Comparison of ENCODE assay signal across 2 cellular contexts in genomic region chr19:49596954-49597702, GRCh38.
TF ChIP-seq lines count a peak whose summit lies in the region.

No MANE protein-coding gene starts in this region.

TF ChIP-seq in HepG2, 621 proteins besides CTCF, POLR2A, EP300 and RAD21:
- no peak for TF ChIP-seq PTBP1 (IDR thresholded peaks at IDR 0.05; ENCODE audit: low read depth, low read length, poor library complexity, severe bottlenecking)
- peak; percentile 86 for TF ChIP-seq ZBTB33 (CRISPR knock-in tag; IDR thresholded peaks at IDR 0.05)
- TF ChIP-seq RBFOX2 (IDR thresholded peaks at IDR 0.05; ENCODE audit: low read depth, low read length) = peak; percentile 47; the same call in 1 of the 2 replicates
- no peak for TF ChIP-seq SKIL (CRISPR knock-in tag; IDR thresholded peaks at IDR 0.05; ENCODE audit: borderline replicate concordance)
- peak; percentile 56 for TF ChIP-seq AGO2 (optimal IDR thresholded peaks at IDR 0.05; ENCODE audit: low read depth, low read length)

TF ChIP-seq in WTC11, 78 proteins besides CTCF, POLR2A, EP300 and RAD21:
- TF ChIP-seq NR1H2 (CRISPR knock-in tag; IDR thresholded peaks at IDR 0.05) (no peak), ZNF671 (CRISPR knock-in tag; IDR thresholded peaks at IDR 0.05) (no peak), JUN (CRISPR knock-in tag; IDR thresholded peaks at IDR 0.05) (no peak), ZNF396 (CRISPR knock-in tag; IDR thresholded peaks at IDR 0.05; ENCODE audit: borderline replicate concordance) (no peak), ZNF232 (CRISPR knock-in tag; IDR thresholded peaks at IDR 0.05) (no peak), ARID4B (CRISPR knock-in tag; IDR thresholded peaks at IDR 0.05; ENCODE audit: borderline replicate concordance) (no peak), ZMAT4 (CRISPR knock-in tag; IDR thresholded peaks at IDR 0.05) (no peak), ZNF121 (CRISPR knock-in tag; IDR thresholded peaks at IDR 0.05) (no peak)
